Comparison of ENCODE assay signal across 8 cellular contexts in genomic region chr4:99088485-99089365, GRCh38. TPM values are rescaled to one million over a fixed set of nuclear protein-coding genes. Genes with fewer than 3 reads are reported as not detected.
DNase-seq lines count a peak whose midpoint lies in the region; ATAC-seq and TF ChIP-seq lines count a peak whose summit lies in the region.

ADH5 (minus strand) TSS chr4:99088788; CDS start chr4:99088700, 88 bp downstream.

- H3K4me3 Mint-ChIP-seq in chondrocyte (ENCODE audit: unreplicated experiment), result peak within 1 kb of the TSS; percentile 86

- H3K9me3 Mint-ChIP-seq in chondrocyte (ENCODE audit: low read depth), result no peaks in the 10 kb centered on the region

- TF ChIP-seq CTCF in AG09319 (IDR thresholded peaks at IDR 0.05; ENCODE audit: low read depth, low read length) (no peak), chondrocyte (IDR thresholded peaks at IDR 0.05) (no peak), kidney epithelial cell (IDR thresholded peaks at IDR 0.05; ENCODE audit: insufficient read depth, low read length, poor library complexity, severe bottlenecking) (no peak)

- ATAC-seq in GM19025 (IDR thresholded peaks at IDR 0.05; ENCODE audit: low read depth, unreplicated experiment) (peak; percentile 88), HG03280 (IDR thresholded peaks at IDR 0.05; ENCODE audit: unreplicated experiment) (peak; percentile 97)

- H3K36me3 Mint-ChIP-seq in chondrocyte (ENCODE audit: low read depth), result peaks cover 10% of the 10 kb centered on the region

- peak; percentile 72 for DNase-seq in AG09319 (ENCODE audit: extremely low read depth, low read depth)
- peak; percentile 68 for DNase-seq in NCI-H345 treated with DMSO at 0.1 percent for 48 hours (lab: John Stamatoyannopoulos, UW; ENCODE audit: unreplicated experiment)
- peak; percentile 88 to 89 for DNase-seq in activated CD4-positive, alpha-beta T cell treated with anti-CD3 and anti-CD28 coated beads for 24 hours (ENCODE audit: low read depth in 2 of 2)
- DNase-seq in chondrocyte (ENCODE audit: low spot score), result no peak
- peak; percentile 19 for DNase-seq in kidney epithelial cell (ENCODE audit: low read depth)
- peak; percentile 93 for DNase-seq in stimulated activated CD4-positive, alpha-beta T cell treated with anti-CD3 and anti-CD28 coated beads, Interleukin-15, amount 100 ng/mL, for 24 hours

- peaks cover 61% of the 10 kb centered on the region for H3K4me1 Mint-ChIP-seq in chondrocyte (ENCODE audit: low read depth)

- no peaks in the 10 kb centered on the region for H3K27me3 ChIP-seq in kidney epithelial cell (ENCODE audit: control insufficient read depth, insufficient read depth, low read length)

- H3K36me3 ChIP-seq in kidney epithelial cell (ENCODE audit: control insufficient read depth, insufficient read depth, low read length), result peaks cover 2% of the 10 kb centered on the region

- H3K27me3 Mint-ChIP-seq in chondrocyte (ENCODE audit: low read depth), result no peaks in the 10 kb centered on the region

- peak within 1 kb of the TSS; percentile 99 for H3K27ac Mint-ChIP-seq in chondrocyte (ENCODE audit: unreplicated experiment)

- peak within 1 kb of the TSS; percentile 80 for H3K4me3 ChIP-seq in kidney epithelial cell (ENCODE audit: low read depth, low read length)

RNA-seq across cellular contexts. Expression of gene ADH5, which starts in this region (rescaled TPM):
- total RNA-seq in chondrocyte (135 to 167 TPM (median 161 TPM) in 3 replicates), kidney epithelial cell (85.8 and 99.5 TPM in 2 replicates)
